Comparison of ENCODE assay signal across 13 cellular contexts in the genomic region with DNA sequence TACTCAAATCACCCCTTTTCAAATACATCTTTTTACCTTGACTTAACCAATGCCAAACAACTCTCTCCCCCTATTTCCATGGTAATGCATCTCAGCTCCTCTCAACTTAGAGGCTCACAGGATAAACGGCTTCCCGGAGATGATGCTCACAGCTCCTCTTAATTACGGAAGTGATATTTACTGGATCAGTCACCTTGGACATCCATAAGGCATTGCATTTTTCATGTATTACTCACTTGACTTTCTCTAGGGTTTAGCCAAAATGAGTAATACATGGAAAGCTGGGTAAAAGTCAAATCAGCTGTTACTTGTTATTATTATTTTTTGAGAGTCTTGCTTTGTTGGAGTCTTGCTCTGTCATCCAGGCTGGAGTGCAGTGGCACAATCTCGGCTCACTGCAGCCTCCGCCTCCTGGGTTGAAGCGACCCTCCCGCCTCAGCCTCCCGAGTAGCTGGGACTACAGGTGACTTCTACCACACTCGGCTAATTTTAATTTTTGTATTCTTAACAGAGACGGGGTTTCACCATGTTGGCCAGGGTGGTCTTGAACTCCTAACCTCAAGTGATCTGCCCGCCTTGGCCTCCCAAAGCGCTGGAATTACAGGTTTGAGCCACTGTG.
DNase-seq lines count a peak whose midpoint lies in the region; ATAC-seq and TF ChIP-seq lines count a peak whose summit lies in the region.
"Had no signal": no experiment of that assay in that cellular context is flagged by ENCODE, and none has a peak within 500 bp of the region (broad histone marks: within the 10 kb centered on the region; RNA-seq: fewer than 3 reads in every experiment).

No MANE protein-coding gene starts in this region.

- H2AFZ ChIP-seq in PC-3 (ENCODE audit: low read length) = no peak overlapping the region

- CTCF ChIA-PET in BJ (lab: Yijun Ruan, JAX) = interaction anchor here (0.9 to 1.4 kb wide), 4 partner anchors 8 to 166 kb away, joined by 3 to 6 read pairs (median 4); no protein-coding TSS in a partner anchor
- CTCF ChIA-PET in PC-3 (lab: Charles Lee) = interaction anchor here (0.5 to 1.1 kb wide), 4 partner anchors 27 to 474 kb away, joined by 3 to 4 read pairs (median 3); no protein-coding TSS in a partner anchor

- H3K27me3 ChIP-seq in BJ (ENCODE audit: control insufficient read depth, insufficient read depth, low read length) (no peaks in the 10 kb centered on the region), PC-3 (ENCODE audit: low read length) (no peaks in the 10 kb centered on the region)

- H3K36me3 ChIP-seq in BJ (ENCODE audit: control insufficient read depth, insufficient read depth, low read length) = peaks cover 2% of the 10 kb centered on the region; the same call in 1 of the 2 replicates
- peaks cover 6% of the 10 kb centered on the region; the same call in 1 of the 2 replicates for H3K36me3 ChIP-seq in PC-3 (ENCODE audit: low read depth, low read length)
- H3K36me3 ChIP-seq: WERI-Rb-1 had no signal

- DNase-seq in BJ (ENCODE audit: low read depth) (peak; percentile 86), PC-3 (peak; percentile 94), epithelial cell of esophagus (ENCODE audit: low read depth) (peak; percentile 87), non-pigmented ciliary epithelial cell (ENCODE audit: low read depth) (peak; percentile 94), NCI-H146 treated with DMSO at 0.1 percent for 48 hours (lab: John Stamatoyannopoulos, UW; ENCODE audit: unreplicated experiment) (no peak)
- no peak for DNase-seq in activated CD4-positive, alpha-beta T cell treated with anti-CD3 and anti-CD28 coated beads, Interleukin-2, amount 50 U/mL, for 4 hours
- DNase-seq: activated T-cell treated with anti-CD3 and anti-CD28 coated beads, Interleukin-2, amount 50 U/mL, for 72 hours; Caco-2; NCI-H2107; WERI-Rb-1 had no signal

- peaks cover 39% of the 10 kb centered on the region for H3K79me2 ChIP-seq in PC-3 (ENCODE audit: low read length)

- H3K9ac ChIP-seq in PC-3 (ENCODE audit: low read length) = no peak overlapping the region

- intact Hi-C loops in PC-3 (cut with micrococcal nuclease) = no loop called here

- POLR2A ChIA-PET in BJ (lab: Charles Lee) = no interaction called here
- POLR2A ChIA-PET in PC-3 (lab: Charles Lee; ENCODE audit: unreplicated experiment) = interaction anchor here (0.6 kb wide), 1 partner anchor 72 kb away, joined by 5 read pairs; no protein-coding TSS in a partner anchor

- BruUV-seq in PC-3 (replicated peaks; lab: Mats Ljungman, UMichigan) = no TSS peak

- H3K9me3 ChIP-seq in PC-3 (ENCODE audit: low read length) = no peaks in the 10 kb centered on the region
- H3K9me3 ChIP-seq: Caco-2 had no signal

- no peaks in the 10 kb centered on the region for H3F3A ChIP-seq in PC-3 (ENCODE audit: low read length, unreplicated experiment)

- H3K4me1 ChIP-seq in PC-3 (ENCODE audit: insufficient read depth, low read length) = peaks cover 28% of the 10 kb centered on the region
- H3K4me1 ChIP-seq: Caco-2 had no signal

- peak overlapping the region; percentile 32; the same call in 1 of the 2 replicates for H3K4me2 ChIP-seq in PC-3 (ENCODE audit: low read length)

- no peak for TF ChIP-seq CTCF in BJ (IDR thresholded peaks at IDR 0.05; ENCODE audit: insufficient read depth, low read depth, low read length)
- TF ChIP-seq CTCF in PC-3 (conservative IDR thresholded peaks at IDR 0.05; ENCODE audit: low read depth, low read length) = no peak
- no peak for TF ChIP-seq CTCF in epithelial cell of esophagus (IDR thresholded peaks at IDR 0.05; ENCODE audit: insufficient read depth, low read depth, low read length, missing control alignments)

- no peak overlapping the region for H3K4me3 ChIP-seq in BJ (ENCODE audit: low read depth, low read length)
- no peak overlapping the region for H3K4me3 ChIP-seq in PC-3 (ENCODE audit: low read length)
- H3K4me3 ChIP-seq in epithelial cell of esophagus (ENCODE audit: low read length) = no peak overlapping the region

- H3K27ac ChIP-seq in PC-3 (ENCODE audit: low read length) = peak overlapping the region; percentile 28; the same call in 1 of the 2 replicates
- H3K27ac ChIP-seq: WERI-Rb-1 had no signal

- no peaks in the 10 kb centered on the region for H3K9me2 ChIP-seq in PC-3 (replicated peaks; ENCODE audit: low read length)

- no peaks in the 10 kb centered on the region for H4K20me1 ChIP-seq in PC-3 (ENCODE audit: low read length)

- peak; percentile 98 for ATAC-seq in PC-3
- ATAC-seq in GM18861 (IDR thresholded peaks at IDR 0.05; ENCODE audit: unreplicated experiment) = no peak
- no peak for ATAC-seq in GM21786 (IDR thresholded peaks at IDR 0.05; ENCODE audit: unreplicated experiment)
- ATAC-seq: activated T-cell treated with anti-CD3 and anti-CD28 coated beads, Interleukin-2, amount 50 U/mL, for 72 hours; natural killer cell treated with Interleukin-12 subunit alpha and Interleukin-12 subunit beta and Interleukin-15 and Interleukin-18, amount 100 ng/mL, for 72 hours had no signal

Comparison
In these comparisons a context has a peak if more than half of its experiments do, and no peak if none do; other contexts are left out.
1. DNase-seq: peak in BJ (single experiment), PC-3 (single experiment), epithelial cell of esophagus (single experiment) and non-pigmented ciliary epithelial cell (single experiment); none in NCI-H146 treated with DMSO at 0.1 percent for 48 hours (single experiment) and activated CD4-positive, alpha-beta T cell treated with anti-CD3 and anti-CD28 coated beads, Interleukin-2, amount 50 U/mL, for 4 hours (0 of 2).